Comparison of ENCODE assay signal across 2 cellular contexts in genomic region chrX:63713510-63713909, GRCh38.
TF ChIP-seq lines count a peak whose summit lies in the region.

No MANE protein-coding gene starts in this region.

TF ChIP-seq in liver, 16 proteins besides CTCF, POLR2A, EP300 and RAD21 (continued from another document):
- TF ChIP-seq ZBTB33 (IDR thresholded peaks at IDR 0.05) (no peak), TAF1 (conservative IDR thresholded peaks at IDR 0.05) (no peak), NR2F2 (IDR thresholded peaks at IDR 0.05) (no peak), JUND (IDR thresholded peaks at IDR 0.05) (no peak), REST (IDR thresholded peaks at IDR 0.05) (no peak), RXRA (IDR thresholded peaks at IDR 0.05) (peak; percentile 75 to 81), HNF4A (conservative IDR thresholded peaks at IDR 0.05) (peak; percentile 68 to 80), EGR1 (IDR thresholded peaks at IDR 0.05; ENCODE audit: low read depth in 2 of 2) (no peak), YY1 (IDR thresholded peaks at IDR 0.05) (peak; percentile 26)
- TF ChIP-seq, protein P1, sequence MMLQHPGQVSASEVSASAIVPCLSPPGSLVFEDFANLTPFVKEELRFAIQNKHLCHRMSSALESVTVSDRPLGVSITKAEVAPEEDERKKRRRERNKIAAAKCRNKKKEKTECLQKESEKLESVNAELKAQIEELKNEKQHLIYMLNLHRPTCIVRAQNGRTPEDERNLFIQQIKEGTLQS (IDR thresholded peaks at IDR 0.05) = no peak

TF ChIP-seq in HepG2, 621 proteins besides CTCF, POLR2A, EP300 and RAD21 (continued from another document):
- TF ChIP-seq IRF1 (CRISPR knock-in tag; IDR thresholded peaks at IDR 0.05; ENCODE audit: low read depth) (no peak), ZNF674 (CRISPR knock-in tag; IDR thresholded peaks at IDR 0.05; ENCODE audit: low read depth) (no peak), ZSCAN12 (CRISPR knock-in tag; IDR thresholded peaks at IDR 0.05) (no peak), RBAK (CRISPR knock-in tag; IDR thresholded peaks at IDR 0.05) (no peak), ZBTB7B (CRISPR knock-in tag; IDR thresholded peaks at IDR 0.05) (no peak), SP5 (CRISPR knock-in tag; IDR thresholded peaks at IDR 0.05; ENCODE audit: borderline replicate concordance, low read depth) (no peak), SRSF9 (IDR thresholded peaks at IDR 0.05; ENCODE audit: borderline replicate concordance, insufficient read depth, low read depth, low read length, poor library complexity, severe bottlenecking) (no peak), ZNF670 (CRISPR knock-in tag; IDR thresholded peaks at IDR 0.05; ENCODE audit: borderline replicate concordance) (no peak), MAFF (IDR thresholded peaks at IDR 0.05; ENCODE audit: low read depth, low read length) (no peak), ERF (CRISPR knock-in tag; IDR thresholded peaks at IDR 0.05) (no peak)
